In genomic region chr4:52721968-52722814, GRCh38 we compare ENCODE assay signal across 8 cellular contexts. TPM values are rescaled to one million over a fixed set of nuclear protein-coding genes. Genes with fewer than 3 reads are reported as not detected.
DNase-seq lines count a peak whose midpoint lies in the region; ATAC-seq and TF ChIP-seq lines count a peak whose summit lies in the region.

No MANE protein-coding gene starts in this region.

- no peaks in the 10 kb centered on the region for H3K9me2 ChIP-seq in PC-3 (replicated peaks; ENCODE audit: low read length)

- no peaks in the 10 kb centered on the region; the same call in 1 of the 2 replicates for H3K36me3 ChIP-seq in PC-3 (ENCODE audit: low read depth, low read length)
- peaks cover 0 to 16% (median 0%) of the 10 kb centered on the region in 3 donors for H3K36me3 ChIP-seq in esophagus squamous epithelium
- no peaks in the 10 kb centered on the region for H3K36me3 ChIP-seq in muscle layer of duodenum (ENCODE audit: control insufficient read depth in 1 of 2, insufficient read depth in 2 of 2, low read length in 2 of 2)

- no TSS peak for BruUV-seq in PC-3 (replicated peaks; lab: Mats Ljungman, UMichigan)

- intact Hi-C loops in PC-3 (cut with micrococcal nuclease) (loop anchor here (1.0 kb wide), 1 partner anchor 140 kb away; the partner anchor contains the start of gene RASL11B), esophagus squamous epithelium (cut with DNase I) (loop anchor here (10.0 kb wide), 1 partner anchor 143 kb away; the partner anchor contains the start of gene RASL11B)

- peak in 2 of 4 donors; percentile 63 to 71 for TF ChIP-seq POLR2A in esophagus squamous epithelium (IDR thresholded peaks at IDR 0.05)

- 0 to 1% methylated on average over 20 to 25 of the region's 56 CpGs for WGBS in esophagus squamous epithelium, 2 donors

- H3K9ac ChIP-seq in PC-3 (ENCODE audit: low read length), result peak overlapping the region; percentile 84

- H3K27me3 ChIP-seq in PC-3 (ENCODE audit: low read length), result no peaks in the 10 kb centered on the region
- no peaks in the 10 kb centered on the region for H3K27me3 ChIP-seq in esophagus squamous epithelium
- H3K27me3 ChIP-seq in muscle layer of duodenum (ENCODE audit: low read depth, low read length), result no peaks in the 10 kb centered on the region

- H3K27ac ChIP-seq in PC-3 (ENCODE audit: low read length) (0 out of 2 replicates have a peak overlapping the region, but pooled peaks have one; percentile 10), esophagus squamous epithelium (peak overlapping the region; percentile 83 to 94 (median 92)), muscle layer of duodenum (ENCODE audit: low read length) (peak overlapping the region; percentile 94)

- peak overlapping the region; percentile 98 for H2AFZ ChIP-seq in PC-3 (ENCODE audit: low read length)

- peaks cover 13% of the 10 kb centered on the region for H3F3A ChIP-seq in PC-3 (ENCODE audit: low read length, unreplicated experiment)

- no peaks in the 10 kb centered on the region for H3K9me3 Mint-ChIP-seq in activated T-cell treated with anti-CD3 and anti-CD28 coated beads, Interleukin-2, amount 50 U/mL, for 72 hours

- no peaks in the 10 kb centered on the region for H4K20me1 ChIP-seq in PC-3 (ENCODE audit: low read length)

- no peaks in the 10 kb centered on the region for H3K27me3 Mint-ChIP-seq in activated T-cell treated with anti-CD3 and anti-CD28 coated beads, Interleukin-2, amount 50 U/mL, for 72 hours (ENCODE audit: low read depth)

- H3K36me3 Mint-ChIP-seq in activated T-cell treated with anti-CD3 and anti-CD28 coated beads, Interleukin-2, amount 50 U/mL, for 72 hours (ENCODE audit: insufficient read depth in 2 of 2), result peaks cover 0 to 9% of the 10 kb centered on the region in 2 donors

- POLR2A ChIA-PET in PC-3 (lab: Charles Lee; ENCODE audit: unreplicated experiment), result interaction anchor here (0.5 to 2.5 kb wide), 6 partner anchors 10 to 1289 kb away, joined by 3 to 15 read pairs (median 4); partner anchors contain the start of gene RASL11B

- H3K4me3 ChIP-seq in PC-3 (ENCODE audit: low read length), result peak overlapping the region; percentile 80
- peak overlapping the region; percentile 65 to 95 (median 88) for H3K4me3 ChIP-seq in esophagus squamous epithelium
- H3K4me3 ChIP-seq in muscle layer of duodenum (ENCODE audit: low read depth in 1 of 2, low read length in 2 of 2), result peak overlapping the region; percentile 82 to 87

- peak overlapping the region; percentile 94 for H3K4me2 ChIP-seq in PC-3 (ENCODE audit: low read length)

- H3K79me2 ChIP-seq in PC-3 (ENCODE audit: low read length), result no peaks in the 10 kb centered on the region

- CTCF ChIA-PET in PC-3 (lab: Charles Lee), result interaction anchor here (0.5 to 0.8 kb wide), 4 partner anchors 10 to 1512 kb away, joined by 3 read pairs; no protein-coding TSS in a partner anchor

- H3K27ac Mint-ChIP-seq in activated T-cell treated with anti-CD3 and anti-CD28 coated beads, Interleukin-2, amount 50 U/mL, for 72 hours, result peak overlapping the region; percentile 92

- H3K4me3 Mint-ChIP-seq in activated T-cell treated with anti-CD3 and anti-CD28 coated beads, Interleukin-2, amount 50 U/mL, for 72 hours, result peak overlapping the region; percentile 70 to 86

- H3K4me1 ChIP-seq in PC-3 (ENCODE audit: insufficient read depth, low read length) (peaks cover 11% of the 10 kb centered on the region), esophagus squamous epithelium (peaks cover 7 to 16% (median 8%) of the 10 kb centered on the region in 3 donors), muscle layer of duodenum (ENCODE audit: control insufficient read depth in 1 of 2, insufficient read depth in 2 of 2, low read length in 2 of 2) (peaks cover 0 to 4% of the 10 kb centered on the region in 2 donors)

- ATAC-seq in GM21515 (IDR thresholded peaks at IDR 0.05; ENCODE audit: unreplicated experiment) (peak; percentile 96), PC-3 (peak; percentile 98)
- peak; percentile 98 for ATAC-seq in activated T-cell treated with anti-CD3 and anti-CD28 coated beads, Interleukin-2, amount 50 U/mL, for 72 hours (replicated peaks in 1 of 2)

- peaks cover 20% of the 10 kb centered on the region for H3K4me1 Mint-ChIP-seq in activated T-cell treated with anti-CD3 and anti-CD28 coated beads, Interleukin-2, amount 50 U/mL, for 72 hours (ENCODE audit: low read depth)

- H3K9me3 ChIP-seq in PC-3 (ENCODE audit: low read length) (no peaks in the 10 kb centered on the region), esophagus squamous epithelium (no peaks in the 10 kb centered on the region), muscle layer of duodenum (ENCODE audit: control insufficient read depth in 1 of 2, low read length in 2 of 2) (no peaks in the 10 kb centered on the region)

- DNase-seq in DMS 273 (lab: John Stamatoyannopoulos, UW; ENCODE audit: unreplicated experiment) (peak; percentile 96), HuH-7 (ENCODE audit: low spot score) (peak; percentile 99), PC-3 (peak; percentile 98), esophagus squamous epithelium (lab: John Stamatoyannopoulos, UW) (peak; percentile 88)
- peak; percentile 87 to 90 for DNase-seq in activated T-cell treated with anti-CD3 and anti-CD28 coated beads, Interleukin-2, amount 50 U/mL, for 72 hours
- DNase-seq in stimulated activated CD8-positive, alpha-beta memory T cell treated with anti-CD3 and anti-CD28 coated beads, Interleukin-7, amount 100 ng/mL, for 24 hours (ENCODE audit: low read depth), result peak; percentile 75

- TF ChIP-seq CTCF in PC-3 (conservative IDR thresholded peaks at IDR 0.05; ENCODE audit: low read depth, low read length), result no peak
- peak in 2 of 6 experiments; percentile 2 to 17 for TF ChIP-seq CTCF in esophagus squamous epithelium (IDR thresholded peaks at IDR 0.05)

RNA-seq across cellular contexts. Expression of gene ERVMER34-1, which starts 29.0 kb away (rescaled TPM):
- total RNA-seq in PC-3 (2014; rRNA removed) (1.1 and 1.7 TPM in 2 replicates), esophagus squamous epithelium (1 to 10 TPM in 3 of 4 donors, under 1 TPM in 1; 0.91 to 5.2 (median 2.1) TPM)
- total RNA-seq in activated T-cell treated with anti-CD3 and anti-CD28 coated beads, Interleukin-2, amount 50 U/mL, for 72 hours, result under 1 TPM in 1 of 2 donors, not detected in 1; 0.09 TPM

Comparison
In these comparisons a context has a peak if more than half of its experiments do, and no peak if none do; other contexts are left out.
1. Peak in every context shown above with its lines: DNase-seq, ATAC-seq, H3K4me3 ChIP-seq and H3K27ac ChIP-seq.
2. H3K27ac ChIP-seq: peak in every context shown above with its lines; median percentile 94 in muscle layer of duodenum; 92 in esophagus squamous epithelium; 10 in PC-3.